ENCODE assay signal across 1 cellular context in the genomic region with DNA sequence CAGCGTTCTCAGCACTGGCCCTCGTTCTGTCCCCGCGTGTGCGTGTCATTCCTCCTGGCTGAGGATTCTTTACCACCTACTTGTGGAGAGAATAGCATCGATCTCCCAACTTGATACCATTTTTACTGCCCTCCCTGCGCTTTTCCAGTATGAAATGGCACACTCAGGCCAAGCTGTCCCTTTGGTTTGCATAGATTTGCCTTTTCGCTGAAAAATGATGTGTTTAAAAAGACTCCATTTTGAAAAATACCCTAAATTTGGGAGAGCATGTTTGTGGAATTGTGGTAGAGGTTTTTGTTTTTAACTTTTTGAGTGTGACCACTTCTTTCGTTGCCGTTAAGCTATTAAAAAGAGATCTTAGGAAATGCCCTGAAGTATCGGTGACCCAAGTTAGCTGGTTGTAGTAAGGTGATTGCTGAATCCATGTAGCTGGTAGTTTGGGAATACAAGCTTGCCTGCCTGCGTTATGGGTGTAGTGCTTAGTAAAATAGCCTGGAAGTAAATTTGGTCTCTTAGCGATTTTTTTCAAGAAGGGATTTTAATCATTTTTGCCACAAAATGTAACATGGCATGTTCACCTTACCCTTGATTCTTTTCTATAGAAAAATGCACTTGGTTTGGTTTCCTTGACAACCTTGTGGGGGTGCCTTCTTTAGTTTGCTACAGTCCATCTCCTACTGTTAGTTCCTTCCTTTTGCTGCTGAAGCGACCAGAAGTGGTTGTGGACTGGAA.
TF ChIP-seq lines count a peak whose summit lies in the region.

No MANE protein-coding gene starts in this region.

TF ChIP-seq in H1, 55 proteins besides CTCF, POLR2A, EP300 and RAD21:
- TF ChIP-seq TAF7 (optimal IDR thresholded peaks at IDR 0.05; ENCODE audit: borderline replicate concordance, low read depth, low read length) (no peak), GTF2F1 (IDR thresholded peaks at IDR 0.05; ENCODE audit: borderline replicate concordance, low read depth, low read length) (no peak), BRCA1 (IDR thresholded peaks at IDR 0.05; ENCODE audit: low read depth, low read length) (no peak), ASH2L (IDR thresholded peaks at IDR 0.05; ENCODE audit: low read length) (peak; percentile 52)
- TF ChIP-seq, protein P1, sequence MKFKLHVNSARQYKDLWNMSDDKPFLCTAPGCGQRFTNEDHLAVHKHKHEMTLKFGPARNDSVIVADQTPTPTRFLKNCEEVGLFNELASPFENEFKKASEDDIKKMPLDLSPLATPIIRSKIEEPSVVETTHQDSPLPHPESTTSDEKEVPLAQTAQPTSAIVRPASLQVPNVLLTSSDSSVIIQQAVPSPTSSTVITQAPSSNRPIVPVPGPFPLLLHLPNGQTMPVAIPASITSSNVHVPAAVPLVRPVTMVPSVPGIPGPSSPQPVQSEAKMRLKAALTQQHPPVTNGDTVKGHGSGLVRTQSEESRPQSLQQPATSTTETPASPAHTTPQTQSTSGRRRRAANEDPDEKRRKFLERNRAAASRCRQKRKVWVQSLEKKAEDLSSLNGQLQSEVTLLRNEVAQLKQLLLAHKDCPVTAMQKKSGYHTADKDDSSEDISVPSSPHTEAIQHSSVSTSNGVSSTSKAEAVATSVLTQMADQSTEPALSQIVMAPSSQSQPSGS (IDR thresholded peaks at IDR 0.05; ENCODE audit: low read length) = 0 out of 2 replicates have a peak, but pooled peaks have one; percentile 24
